In genomic region chr14:77040059-77040308, GRCh38 we compare ENCODE assay signal across 8 cellular contexts. TPM values are rescaled to one million over a fixed set of nuclear protein-coding genes. Genes with fewer than 3 reads are reported as not detected.
DNase-seq lines count a peak whose midpoint lies in the region; ATAC-seq and TF ChIP-seq lines count a peak whose summit lies in the region.

No MANE protein-coding gene starts in this region.

- H3K27me3 ChIP-seq in thyroid gland, result no peaks in the 10 kb centered on the region

- TF ChIP-seq CTCF in thyroid gland (IDR thresholded peaks at IDR 0.05), result no peak

- peaks cover 85 to 95% of the 10 kb centered on the region in 2 donors for H3K4me1 ChIP-seq in thyroid gland

- CTCF ChIA-PET in activated CD8-positive, alpha-beta T cell treated with anti-CD3 and anti-CD28 coated beads, Interleukin-2, amount 10 ng/mL, durations not matched to agents 7 days and 5 days (lab: Charles Lee), result interaction anchor here (0.9 to 4.3 kb wide), 15 partner anchors 8 to 167 kb away, joined by 3 to 31 read pairs (median 4); partner anchors contain the start of gene IRF2BPL

- ATAC-seq in GM18858 (IDR thresholded peaks at IDR 0.05; ENCODE audit: unreplicated experiment), result peak; percentile 14
- ATAC-seq in HG02970 (IDR thresholded peaks at IDR 0.05; ENCODE audit: low FRiP score, unreplicated experiment), result peak; percentile 48
- peak; percentile 57 for ATAC-seq in activated CD8-positive, alpha-beta T cell treated with anti-CD3 and anti-CD28 coated beads, Interleukin-2, amount 10 ng/mL, durations not matched to agents 7 days and 5 days
- ATAC-seq in sciatic nerve, result no peak

- POLR2A ChIA-PET in activated CD8-positive, alpha-beta T cell treated with anti-CD3 and anti-CD28 coated beads, Interleukin-2, amount 10 ng/mL, durations not matched to agents 7 days and 5 days (lab: Charles Lee), result interaction anchor here (0.9 to 7.8 kb wide), 10 partner anchors 10 to 113 kb away, joined by 3 to 107 read pairs (median 6); partner anchors contain the start of gene IRF2BPL

- H3K4me1 Mint-ChIP-seq in activated CD8-positive, alpha-beta T cell treated with anti-CD3 and anti-CD28 coated beads, Interleukin-2, amount 10 ng/mL, durations not matched to agents 7 days and 5 days (ENCODE audit: low read depth), result peaks cover 88% of the 10 kb centered on the region
- H3K4me1 Mint-ChIP-seq in immature natural killer cell, result peaks cover 85 to 89% of the 10 kb centered on the region in 2 donors

- H3K9me3 ChIP-seq in thyroid gland, result no peaks in the 10 kb centered on the region

- H3K4me3 ChIP-seq in thyroid gland (replicated peaks in 1 of 3), result peak overlapping the region in 1 of 3 donors; percentile 11

- no peak for DNase-seq in activated CD8-positive, alpha-beta T cell treated with anti-CD3 and anti-CD28 coated beads, Interleukin-2, amount 10 ng/mL, durations not matched to agents 7 days and 5 days
- DNase-seq in immature natural killer cell (no peak), thyroid gland (no peak), NCI-H748 treated with DMSO at 0.1 percent for 48 hours (lab: John Stamatoyannopoulos, UW) (no peak), occipital lobe (lab: John Stamatoyannopoulos, UW) (no peak), sciatic nerve (ENCODE audit: low spot score) (no peak)

- H3K27ac ChIP-seq in thyroid gland, result peak overlapping the region; percentile 97 to 100 (median 99)

- peak overlapping the region; percentile 76 for H3K4me3 Mint-ChIP-seq in activated CD8-positive, alpha-beta T cell treated with anti-CD3 and anti-CD28 coated beads, Interleukin-2, amount 10 ng/mL, durations not matched to agents 7 days and 5 days
- peak overlapping the region; percentile 80 to 89 (median 85) for H3K4me3 Mint-ChIP-seq in immature natural killer cell

- TF ChIP-seq POLR2A in thyroid gland (IDR thresholded peaks at IDR 0.05), result peak in 1 of 2 donors; percentile 51

- H3K27me3 Mint-ChIP-seq in activated CD8-positive, alpha-beta T cell treated with anti-CD3 and anti-CD28 coated beads, Interleukin-2, amount 10 ng/mL, durations not matched to agents 7 days and 5 days (ENCODE audit: low read depth), result no peaks in the 10 kb centered on the region
- peaks cover 5 to 30% (median 25%) of the 10 kb centered on the region in 3 donors for H3K27me3 Mint-ChIP-seq in immature natural killer cell (ENCODE audit: low read depth in 3 of 3)

- H3K9me3 Mint-ChIP-seq in activated CD8-positive, alpha-beta T cell treated with anti-CD3 and anti-CD28 coated beads, Interleukin-2, amount 10 ng/mL, durations not matched to agents 7 days and 5 days (ENCODE audit: insufficient read depth), result no peaks in the 10 kb centered on the region
- no peaks in the 10 kb centered on the region for H3K9me3 Mint-ChIP-seq in immature natural killer cell

- peaks cover 5% of the 10 kb centered on the region for H3K36me3 Mint-ChIP-seq in activated CD8-positive, alpha-beta T cell treated with anti-CD3 and anti-CD28 coated beads, Interleukin-2, amount 10 ng/mL, durations not matched to agents 7 days and 5 days (ENCODE audit: low read depth)
- H3K36me3 Mint-ChIP-seq in immature natural killer cell, result no peaks in the 10 kb centered on the region

- H3K27ac Mint-ChIP-seq in activated CD8-positive, alpha-beta T cell treated with anti-CD3 and anti-CD28 coated beads, Interleukin-2, amount 10 ng/mL, durations not matched to agents 7 days and 5 days, result peak overlapping the region; percentile 97
- peak overlapping the region; percentile 91 to 100 (median 98) for H3K27ac Mint-ChIP-seq in immature natural killer cell

- 1% methylated on average over 8 to 9 of the region's 10 CpGs for WGBS in thyroid gland, 2 donors

- intact Hi-C loops in thyroid gland (cut with DNase I), result no loop called here
- intact Hi-C loops in sciatic nerve (cut with DNase I), result no loop called here

- H3K36me3 ChIP-seq in thyroid gland, result no peaks in the 10 kb centered on the region

RNA-seq across cellular contexts. Expression of gene IRF2BPL, which starts 11.5 kb away (rescaled TPM):
- 10 to 100 TPM; 34.5 to 35.6 TPM for total RNA-seq in activated CD8-positive, alpha-beta T cell treated with anti-CD3 and anti-CD28 coated beads, Interleukin-2, amount 10 ng/mL, durations not matched to agents 7 days and 5 days
- polyA plus RNA-seq in immature natural killer cell, result 10 to 100 TPM in 1 of 3 donors, 1 to 10 TPM in 2; 3.5 to 11.1 (median 3.6) TPM
- total RNA-seq in thyroid gland, result 100 to 1,000 TPM in 1 of 4 donors, 10 to 100 TPM in 3; 43.9 to 103 (median 78.4) TPM
- 72.7 TPM for total RNA-seq in occipital lobe
- total RNA-seq in sciatic nerve, result 59.6 TPM

RNA-seq across cellular contexts. Expression of gene CIPC, which starts 58.1 kb away (rescaled TPM):
- 10 to 100 TPM; 11.4 to 11.7 TPM for total RNA-seq in activated CD8-positive, alpha-beta T cell treated with anti-CD3 and anti-CD28 coated beads, Interleukin-2, amount 10 ng/mL, durations not matched to agents 7 days and 5 days
- 1 to 10 TPM; 2.0 to 6.7 (median 3.2) TPM for polyA plus RNA-seq in immature natural killer cell
- 10 to 100 TPM; 37.6 to 59.5 (median 44.6) TPM for total RNA-seq in thyroid gland
- 44.5 TPM for total RNA-seq in occipital lobe
- 39.5 TPM for total RNA-seq in sciatic nerve
